22 cellular contexts compared by ENCODE assay signal in the genomic region with DNA sequence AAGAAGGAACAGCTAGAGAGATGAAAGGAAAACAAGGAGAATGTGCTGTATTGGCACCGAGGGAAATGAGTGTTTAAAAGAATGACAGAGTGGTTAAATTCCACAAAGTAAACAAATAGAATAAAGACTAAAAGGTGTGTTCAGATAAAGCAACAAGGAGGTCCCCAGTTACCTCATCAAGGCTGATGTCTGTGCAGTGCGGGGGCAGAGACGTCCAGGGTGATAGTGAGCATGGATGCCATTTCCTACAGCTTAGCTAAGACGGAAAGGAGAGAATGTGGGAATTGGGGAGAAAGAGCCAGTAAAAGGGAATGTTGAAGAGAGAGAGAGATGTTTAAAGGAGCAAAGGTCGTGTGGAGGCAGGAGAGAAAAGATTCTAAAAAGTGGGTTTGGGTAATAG.
"Had no signal": no experiment of that assay in that cellular context is flagged by ENCODE, and none has a peak within 500 bp of the region (broad histone marks: within the 10 kb centered on the region; RNA-seq: fewer than 3 reads in every experiment).

No MANE protein-coding gene starts in this region.

- DNase-seq: central memory CD4-positive, alpha-beta T cell; cortex of kidney; dorsolateral prefrontal cortex; effector CD8-positive, alpha-beta T cell; foreskin fibroblast; kidney; left cardiac atrium; left ventricle myocardium inferior; mesenchymal stem cell; midbrain; naive B cell; nephron progenitor cell; stimulated activated CD4-positive, alpha-beta T cell treated with anti-CD3 and anti-CD28 coated beads, Interleukin-2, amount 100 ng/mL, for 24 hours; stimulated activated naive CD4-positive, alpha-beta T cell; stomach; thyroid gland; upper lobe of right lung had no signal

- H3K4me1 ChIP-seq: left ventricle myocardium inferior, parathyroid adenoma, prostate gland, upper lobe of right lung had no signal

- H3K4me3 ChIP-seq: dorsolateral prefrontal cortex, left ventricle myocardium inferior, lung, prostate gland, skin epidermis, stomach, thyroid gland, upper lobe of right lung had no signal

- H3K36me3 ChIP-seq: left ventricle myocardium inferior, prostate gland, thyroid gland, upper lobe of right lung had no signal

- H3K9me3 ChIP-seq: left ventricle myocardium inferior, prostate gland, stomach, thyroid gland, upper lobe of right lung had no signal

- H3K27ac Mint-ChIP-seq: naive B cell, nephron progenitor cell had no signal

- H3K36me3 Mint-ChIP-seq: naive B cell had no signal

- H3K4me1 Mint-ChIP-seq: naive B cell had no signal

- H3K4me3 Mint-ChIP-seq: naive B cell, nephron progenitor cell had no signal

- ATAC-seq: left cardiac atrium, sciatic nerve, upper lobe of right lung had no signal

- H3K27ac ChIP-seq: dorsolateral prefrontal cortex, left ventricle myocardium inferior, parathyroid adenoma, prostate gland, skin epidermis, thyroid gland, upper lobe of right lung had no signal

- H3K27me3 ChIP-seq: dorsolateral prefrontal cortex, stomach, thyroid gland, upper lobe of right lung had no signal

- H3K9me3 Mint-ChIP-seq: naive B cell, nephron progenitor cell had no signal
